In the genomic region with DNA sequence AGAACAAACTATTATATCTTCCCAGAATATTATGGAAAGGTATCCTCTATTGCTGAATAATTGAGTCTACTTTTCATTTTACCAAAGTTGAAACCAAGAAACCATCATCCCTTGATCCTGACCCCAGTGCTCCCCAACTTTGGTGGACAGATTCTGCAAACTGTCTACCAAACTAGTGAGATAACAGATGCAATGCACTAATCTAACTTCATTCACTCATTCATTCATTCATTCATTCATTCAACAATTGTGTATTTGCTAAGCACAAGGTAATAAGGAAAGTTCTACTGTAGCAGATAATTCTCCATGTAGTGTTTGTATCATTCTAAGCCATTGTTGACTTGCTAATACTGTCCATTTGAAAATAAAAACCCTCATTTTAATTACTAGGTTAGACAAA, we compare ENCODE assay signal across 2 cellular contexts.
A peak's percentile ranks its signal among the peaks of the same experiment; 100 is the strongest.
TF ChIP-seq lines count a peak whose summit lies in the region.

No MANE protein-coding gene starts in this region.

TF ChIP-seq in GM23338, 12 proteins besides CTCF, POLR2A, EP300 and RAD21:
- TF ChIP-seq, protein P1, sequence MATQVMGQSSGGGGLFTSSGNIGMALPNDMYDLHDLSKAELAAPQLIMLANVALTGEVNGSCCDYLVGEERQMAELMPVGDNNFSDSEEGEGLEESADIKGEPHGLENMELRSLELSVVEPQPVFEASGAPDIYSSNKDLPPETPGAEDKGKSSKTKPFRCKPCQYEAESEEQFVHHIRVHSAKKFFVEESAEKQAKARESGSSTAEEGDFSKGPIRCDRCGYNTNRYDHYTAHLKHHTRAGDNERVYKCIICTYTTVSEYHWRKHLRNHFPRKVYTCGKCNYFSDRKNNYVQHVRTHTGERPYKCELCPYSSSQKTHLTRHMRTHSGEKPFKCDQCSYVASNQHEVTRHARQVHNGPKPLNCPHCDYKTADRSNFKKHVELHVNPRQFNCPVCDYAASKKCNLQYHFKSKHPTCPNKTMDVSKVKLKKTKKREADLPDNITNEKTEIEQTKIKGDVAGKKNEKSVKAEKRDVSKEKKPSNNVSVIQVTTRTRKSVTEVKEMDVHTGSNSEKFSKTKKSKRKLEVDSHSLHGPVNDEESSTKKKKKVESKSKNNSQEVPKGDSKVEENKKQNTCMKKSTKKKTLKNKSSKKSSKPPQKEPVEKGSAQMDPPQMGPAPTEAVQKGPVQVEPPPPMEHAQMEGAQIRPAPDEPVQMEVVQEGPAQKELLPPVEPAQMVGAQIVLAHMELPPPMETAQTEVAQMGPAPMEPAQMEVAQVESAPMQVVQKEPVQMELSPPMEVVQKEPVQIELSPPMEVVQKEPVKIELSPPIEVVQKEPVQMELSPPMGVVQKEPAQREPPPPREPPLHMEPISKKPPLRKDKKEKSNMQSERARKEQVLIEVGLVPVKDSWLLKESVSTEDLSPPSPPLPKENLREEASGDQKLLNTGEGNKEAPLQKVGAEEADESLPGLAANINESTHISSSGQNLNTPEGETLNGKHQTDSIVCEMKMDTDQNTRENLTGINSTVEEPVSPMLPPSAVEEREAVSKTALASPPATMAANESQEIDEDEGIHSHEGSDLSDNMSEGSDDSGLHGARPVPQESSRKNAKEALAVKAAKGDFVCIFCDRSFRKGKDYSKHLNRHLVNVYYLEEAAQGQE (IDR thresholded peaks at IDR 0.05; ENCODE audit: unreplicated experiment): no peak
- TF ChIP-seq, protein P2, sequence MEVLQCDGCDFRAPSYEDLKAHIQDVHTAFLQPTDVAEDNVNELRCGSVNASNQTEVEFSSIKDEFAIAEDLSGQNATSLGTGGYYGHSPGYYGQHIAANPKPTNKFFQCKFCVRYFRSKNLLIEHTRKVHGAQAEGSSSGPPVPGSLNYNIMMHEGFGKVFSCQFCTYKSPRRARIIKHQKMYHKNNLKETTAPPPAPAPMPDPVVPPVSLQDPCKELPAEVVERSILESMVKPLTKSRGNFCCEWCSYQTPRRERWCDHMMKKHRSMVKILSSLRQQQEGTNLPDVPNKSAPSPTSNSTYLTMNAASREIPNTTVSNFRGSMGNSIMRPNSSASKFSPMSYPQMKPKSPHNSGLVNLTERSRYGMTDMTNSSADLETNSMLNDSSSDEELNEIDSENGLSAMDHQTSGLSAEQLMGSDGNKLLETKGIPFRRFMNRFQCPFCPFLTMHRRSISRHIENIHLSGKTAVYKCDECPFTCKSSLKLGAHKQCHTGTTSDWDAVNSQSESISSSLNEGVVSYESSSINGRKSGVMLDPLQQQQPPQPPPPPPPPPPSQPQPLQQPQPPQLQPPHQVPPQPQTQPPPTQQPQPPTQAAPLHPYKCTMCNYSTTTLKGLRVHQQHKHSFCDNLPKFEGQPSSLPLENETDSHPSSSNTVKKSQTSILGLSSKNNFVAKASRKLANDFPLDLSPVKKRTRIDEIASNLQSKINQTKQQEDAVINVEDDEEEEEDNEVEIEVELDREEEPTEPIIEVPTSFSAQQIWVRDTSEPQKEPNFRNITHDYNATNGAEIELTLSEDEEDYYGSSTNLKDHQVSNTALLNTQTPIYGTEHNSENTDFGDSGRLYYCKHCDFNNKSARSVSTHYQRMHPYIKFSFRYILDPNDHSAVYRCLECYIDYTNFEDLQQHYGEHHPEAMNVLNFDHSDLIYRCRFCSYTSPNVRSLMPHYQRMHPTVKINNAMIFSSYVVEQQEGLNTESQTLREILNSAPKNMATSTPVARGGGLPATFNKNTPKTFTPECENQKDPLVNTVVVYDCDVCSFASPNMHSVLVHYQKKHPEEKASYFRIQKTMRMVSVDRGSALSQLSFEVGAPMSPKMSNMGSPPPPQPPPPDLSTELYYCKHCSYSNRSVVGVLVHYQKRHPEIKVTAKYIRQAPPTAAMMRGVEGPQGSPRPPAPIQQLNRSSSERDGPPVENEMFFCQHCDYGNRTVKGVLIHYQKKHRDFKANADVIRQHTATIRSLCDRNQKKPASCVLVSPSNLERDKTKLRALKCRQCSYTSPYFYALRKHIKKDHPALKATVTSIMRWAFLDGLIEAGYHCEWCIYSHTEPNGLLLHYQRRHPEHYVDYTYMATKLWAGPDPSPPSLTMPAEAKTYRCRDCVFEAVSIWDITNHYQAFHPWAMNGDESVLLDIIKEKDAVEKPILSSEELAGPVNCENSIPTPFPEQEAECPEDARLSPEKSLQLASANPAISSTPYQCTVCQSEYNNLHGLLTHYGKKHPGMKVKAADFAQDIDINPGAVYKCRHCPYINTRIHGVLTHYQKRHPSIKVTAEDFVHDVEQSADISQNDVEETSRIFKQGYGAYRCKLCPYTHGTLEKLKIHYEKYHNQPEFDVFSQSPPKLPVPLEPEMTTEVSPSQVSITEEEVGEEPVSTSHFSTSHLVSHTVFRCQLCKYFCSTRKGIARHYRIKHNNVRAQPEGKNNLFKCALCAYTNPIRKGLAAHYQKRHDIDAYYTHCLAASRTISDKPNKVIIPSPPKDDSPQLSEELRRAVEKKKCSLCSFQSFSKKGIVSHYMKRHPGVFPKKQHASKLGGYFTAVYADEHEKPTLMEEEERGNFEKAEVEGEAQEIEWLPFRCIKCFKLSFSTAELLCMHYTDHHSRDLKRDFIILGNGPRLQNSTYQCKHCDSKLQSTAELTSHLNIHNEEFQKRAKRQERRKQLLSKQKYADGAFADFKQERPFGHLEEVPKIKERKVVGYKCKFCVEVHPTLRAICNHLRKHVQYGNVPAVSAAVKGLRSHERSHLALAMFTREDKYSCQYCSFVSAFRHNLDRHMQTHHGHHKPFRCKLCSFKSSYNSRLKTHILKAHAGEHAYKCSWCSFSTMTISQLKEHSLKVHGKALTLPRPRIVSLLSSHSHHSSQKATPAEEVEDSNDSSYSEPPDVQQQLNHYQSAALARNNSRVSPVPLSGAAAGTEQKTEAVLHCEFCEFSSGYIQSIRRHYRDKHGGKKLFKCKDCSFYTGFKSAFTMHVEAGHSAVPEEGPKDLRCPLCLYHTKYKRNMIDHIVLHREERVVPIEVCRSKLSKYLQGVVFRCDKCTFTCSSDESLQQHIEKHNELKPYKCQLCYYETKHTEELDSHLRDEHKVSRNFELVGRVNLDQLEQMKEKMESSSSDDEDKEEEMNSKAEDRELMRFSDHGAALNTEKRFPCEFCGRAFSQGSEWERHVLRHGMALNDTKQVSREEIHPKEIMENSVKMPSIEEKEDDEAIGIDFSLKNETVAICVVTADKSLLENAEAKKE (CRISPR knock-in tag; IDR thresholded peaks at IDR 0.05): no peak
- TF ChIP-seq POLR2AphosphoS5 (IDR thresholded peaks at IDR 0.05; ENCODE audit: low read depth): no peak
- TF ChIP-seq JUNB (IDR thresholded peaks at IDR 0.05; ENCODE audit: unreplicated experiment): no peak
- TF ChIP-seq ZNF331 (CRISPR knock-in tag; IDR thresholded peaks at IDR 0.05; ENCODE audit: low read depth): no peak
- TF ChIP-seq ZNF114 (CRISPR knock-in tag; IDR thresholded peaks at IDR 0.05): no peak
- TF ChIP-seq EZH2phosphoT487 (IDR thresholded peaks at IDR 0.05; ENCODE audit: unreplicated experiment): no peak
- TF ChIP-seq, protein P3, sequence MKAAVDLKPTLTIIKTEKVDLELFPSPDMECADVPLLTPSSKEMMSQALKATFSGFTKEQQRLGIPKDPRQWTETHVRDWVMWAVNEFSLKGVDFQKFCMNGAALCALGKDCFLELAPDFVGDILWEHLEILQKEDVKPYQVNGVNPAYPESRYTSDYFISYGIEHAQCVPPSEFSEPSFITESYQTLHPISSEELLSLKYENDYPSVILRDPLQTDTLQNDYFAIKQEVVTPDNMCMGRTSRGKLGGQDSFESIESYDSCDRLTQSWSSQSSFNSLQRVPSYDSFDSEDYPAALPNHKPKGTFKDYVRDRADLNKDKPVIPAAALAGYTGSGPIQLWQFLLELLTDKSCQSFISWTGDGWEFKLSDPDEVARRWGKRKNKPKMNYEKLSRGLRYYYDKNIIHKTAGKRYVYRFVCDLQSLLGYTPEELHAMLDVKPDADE (IDR thresholded peaks at IDR 0.05): no peak
- no peak for TF ChIP-seq EZH2 (IDR thresholded peaks at IDR 0.05; ENCODE audit: low read depth, unreplicated experiment)
- no peak for TF ChIP-seq STAT1 (IDR thresholded peaks at IDR 0.05; ENCODE audit: unreplicated experiment)

TF ChIP-seq in K562, 482 proteins besides CTCF, POLR2A, EP300 and RAD21:
- TF ChIP-seq MYBL2 (IDR thresholded peaks at IDR 0.05; ENCODE audit: low read depth) (no peak), MYBL2 (CRISPR knock-in tag; IDR thresholded peaks at IDR 0.05; ENCODE audit: borderline replicate concordance) (no peak), ZNF24 (IDR thresholded peaks at IDR 0.05) (peak; percentile 62; the same call in 1 of the 2 replicates), NFXL1 (CRISPR knock-in tag; IDR thresholded peaks at IDR 0.05) (no peak), ZNF282 (CRISPR knock-in tag; IDR thresholded peaks at IDR 0.05) (no peak)
- TF ChIP-seq, protein P4, sequence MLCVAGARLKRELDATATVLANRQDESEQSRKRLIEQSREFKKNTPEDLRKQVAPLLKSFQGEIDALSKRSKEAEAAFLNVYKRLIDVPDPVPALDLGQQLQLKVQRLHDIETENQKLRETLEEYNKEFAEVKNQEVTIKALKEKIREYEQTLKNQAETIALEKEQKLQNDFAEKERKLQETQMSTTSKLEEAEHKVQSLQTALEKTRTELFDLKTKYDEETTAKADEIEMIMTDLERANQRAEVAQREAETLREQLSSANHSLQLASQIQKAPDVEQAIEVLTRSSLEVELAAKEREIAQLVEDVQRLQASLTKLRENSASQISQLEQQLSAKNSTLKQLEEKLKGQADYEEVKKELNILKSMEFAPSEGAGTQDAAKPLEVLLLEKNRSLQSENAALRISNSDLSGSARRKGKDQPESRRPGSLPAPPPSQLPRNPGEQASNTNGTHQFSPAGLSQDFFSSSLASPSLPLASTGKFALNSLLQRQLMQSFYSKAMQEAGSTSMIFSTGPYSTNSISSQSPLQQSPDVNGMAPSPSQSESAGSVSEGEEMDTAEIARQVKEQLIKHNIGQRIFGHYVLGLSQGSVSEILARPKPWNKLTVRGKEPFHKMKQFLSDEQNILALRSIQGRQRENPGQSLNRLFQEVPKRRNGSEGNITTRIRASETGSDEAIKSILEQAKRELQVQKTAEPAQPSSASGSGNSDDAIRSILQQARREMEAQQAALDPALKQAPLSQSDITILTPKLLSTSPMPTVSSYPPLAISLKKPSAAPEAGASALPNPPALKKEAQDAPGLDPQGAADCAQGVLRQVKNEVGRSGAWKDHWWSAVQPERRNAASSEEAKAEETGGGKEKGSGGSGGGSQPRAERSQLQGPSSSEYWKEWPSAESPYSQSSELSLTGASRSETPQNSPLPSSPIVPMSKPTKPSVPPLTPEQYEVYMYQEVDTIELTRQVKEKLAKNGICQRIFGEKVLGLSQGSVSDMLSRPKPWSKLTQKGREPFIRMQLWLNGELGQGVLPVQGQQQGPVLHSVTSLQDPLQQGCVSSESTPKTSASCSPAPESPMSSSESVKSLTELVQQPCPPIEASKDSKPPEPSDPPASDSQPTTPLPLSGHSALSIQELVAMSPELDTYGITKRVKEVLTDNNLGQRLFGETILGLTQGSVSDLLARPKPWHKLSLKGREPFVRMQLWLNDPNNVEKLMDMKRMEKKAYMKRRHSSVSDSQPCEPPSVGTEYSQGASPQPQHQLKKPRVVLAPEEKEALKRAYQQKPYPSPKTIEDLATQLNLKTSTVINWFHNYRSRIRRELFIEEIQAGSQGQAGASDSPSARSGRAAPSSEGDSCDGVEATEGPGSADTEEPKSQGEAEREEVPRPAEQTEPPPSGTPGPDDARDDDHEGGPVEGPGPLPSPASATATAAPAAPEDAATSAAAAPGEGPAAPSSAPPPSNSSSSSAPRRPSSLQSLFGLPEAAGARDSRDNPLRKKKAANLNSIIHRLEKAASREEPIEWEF (CRISPR knock-in tag; IDR thresholded peaks at IDR 0.05): no peak
TF ChIP-seq in K562: peak in this region for 1.
